23 cellular contexts compared by ENCODE assay signal in genomic region chr12:65955418-65955817, GRCh38.
DNase-seq lines count a peak whose midpoint lies in the region; ATAC-seq, FAIRE-seq and TF ChIP-seq lines count a peak whose summit lies in the region.
"Had no signal": no experiment of that assay in that cellular context is flagged by ENCODE, and none has a peak within 500 bp of the region (broad histone marks: within the 10 kb centered on the region; RNA-seq: fewer than 3 reads in every experiment).

No MANE protein-coding gene starts in this region.

- peak overlapping the region; percentile 66 for H3K27ac Mint-ChIP-seq in HFFc6
- H3K27ac Mint-ChIP-seq: activated CD4-positive, alpha-beta memory T cell treated with anti-CD3 and anti-CD28 coated beads, Interleukin-2, amount 10 ng/mL, durations not matched to agents 7 days and 5 days had no signal

- peak overlapping the region; percentile 96 for H3K27ac ChIP-seq in Panc1 (ENCODE audit: low read length)
- H3K27ac ChIP-seq in fibroblast of lung (ENCODE audit: insufficient read depth, low read length) = no peak overlapping the region
- H3K27ac ChIP-seq: psoas muscle, thyroid gland had no signal

- no peak for ATAC-seq in Panc1
- ATAC-seq: left colon; psoas muscle; stimulated activated naive CD8-positive, alpha-beta T cell treated with anti-CD3 and anti-CD28 coated beads, Interleukin-15, Interleukin-2, amounts not matched to agents 100 U/mL and 50 U/mL, for 24 hours had no signal

- intact Hi-C loops in Panc1 (cut with micrococcal nuclease; ENCODE audit: unreplicated experiment) = no loop called here

- H3K27me3 ChIP-seq in Panc1 (ENCODE audit: control insufficient read depth, insufficient read depth, low read length) = no peaks in the 10 kb centered on the region
- no peaks in the 10 kb centered on the region for H3K27me3 ChIP-seq in fibroblast of lung (ENCODE audit: control insufficient read depth, insufficient read depth, low read length)
- no peaks in the 10 kb centered on the region for H3K27me3 ChIP-seq in skeletal muscle satellite cell (ENCODE audit: control insufficient read depth, insufficient read depth, low read length)
- H3K27me3 ChIP-seq: thyroid gland had no signal

- H3K36me3 Mint-ChIP-seq in HFFc6 (ENCODE audit: low read depth) = peaks cover 71% of the 10 kb centered on the region
- H3K36me3 Mint-ChIP-seq: CD8-positive, alpha-beta memory T cell had no signal

- POLR2A ChIA-PET in Panc1 (lab: Charles Lee) = interaction anchor here (0.6 kb wide), 1 partner anchor 366 kb away, joined by 5 read pairs; no protein-coding TSS in a partner anchor

- H3K9me3 ChIP-seq in Panc1 (ENCODE audit: control insufficient read depth, insufficient read depth, low read depth, low read length) (no peaks in the 10 kb centered on the region), fibroblast of lung (ENCODE audit: control insufficient read depth, insufficient read depth, low read depth, low read length) (no peaks in the 10 kb centered on the region), skeletal muscle satellite cell (replicated peaks; ENCODE audit: low read length) (no peaks in the 10 kb centered on the region)
- H3K9me3 ChIP-seq: psoas muscle, thyroid gland had no signal

- DNase-seq in HFFc6 (no peak), Panc1 (ENCODE audit: low read depth, low spot score) (no peak), fibroblast of lung (ENCODE audit: low read depth in 2 of 2) (no peak), NAMALWA (ENCODE audit: low spot score) (no peak), GM12891 (ENCODE audit: insufficient read length, low spot score) (no peak)
- DNase-seq in activated CD4-positive, alpha-beta T cell treated with anti-CD3 and anti-CD28 coated beads for 48 hours = no peak
- DNase-seq: activated CD4-positive, alpha-beta memory T cell treated with anti-CD3 and anti-CD28 coated beads, Interleukin-2, amount 10 ng/mL, durations not matched to agents 7 days and 5 days; activated CD4-positive, CD25-positive, alpha-beta regulatory T cell; activated naive CD4-positive, alpha-beta T cell treated with Interleukin-2 at 50 U/mL for 16 hours; AML-193; amniotic stem cell; CD8-positive, alpha-beta memory T cell; dermis blood vessel endothelial cell; DMS79; left colon; NCI-H1436 treated with DMSO at 0.1 percent for 48 hours; NCI-H774; psoas muscle; stimulated activated CD4-positive, alpha-beta T cell treated with anti-CD3 and anti-CD28 coated beads, Interleukin-2, amount 100 ng/mL, for 48 hours; stimulated activated naive CD8-positive, alpha-beta T cell treated with anti-CD3 and anti-CD28 coated beads, Interleukin-15, Interleukin-2, amounts not matched to agents 100 U/mL and 50 U/mL, for 24 hours; thyroid gland had no signal

- H3K9ac ChIP-seq in fibroblast of lung (ENCODE audit: insufficient read depth, low read length) (no peak overlapping the region), skeletal muscle satellite cell (ENCODE audit: low read depth, low read length) (peak overlapping the region; percentile 36)

- no peak overlapping the region for H3K4me3 Mint-ChIP-seq in HFFc6
- H3K4me3 Mint-ChIP-seq: activated CD4-positive, alpha-beta memory T cell treated with anti-CD3 and anti-CD28 coated beads, Interleukin-2, amount 10 ng/mL, durations not matched to agents 7 days and 5 days; CD8-positive, alpha-beta memory T cell had no signal

- peaks cover 41% of the 10 kb centered on the region for H3K79me2 ChIP-seq in fibroblast of lung (ENCODE audit: control insufficient read depth, insufficient read depth, low read length)

- TF ChIP-seq POLR2A in GM12891 (IDR thresholded peaks at IDR 0.05; ENCODE audit: low read depth, low read length) = no peak

- H3K9me3 Mint-ChIP-seq in HFFc6 = no peaks in the 10 kb centered on the region
- H3K9me3 Mint-ChIP-seq: activated CD4-positive, alpha-beta memory T cell treated with anti-CD3 and anti-CD28 coated beads, Interleukin-2, amount 10 ng/mL, durations not matched to agents 7 days and 5 days; CD8-positive, alpha-beta memory T cell had no signal

- in situ Hi-C loops in Panc1 (cut with HindIII; ENCODE audit: low pct_unique_long_range_greater_than_20kb, low sequenced_read_pairs) = no loop called here

- peaks cover 43% of the 10 kb centered on the region for H3K4me1 ChIP-seq in Panc1 (ENCODE audit: control insufficient read depth, insufficient read depth, low read length)
- H3K4me1 ChIP-seq in fibroblast of lung (ENCODE audit: control insufficient read depth, extremely low read depth, insufficient read depth, low read length) = peaks cover 23% of the 10 kb centered on the region
- H3K4me1 ChIP-seq in skeletal muscle satellite cell (ENCODE audit: control insufficient read depth, insufficient read depth, low read length) = peaks cover 79% of the 10 kb centered on the region
- H3K4me1 ChIP-seq: psoas muscle had no signal

- H3K4me1 Mint-ChIP-seq in HFFc6 (ENCODE audit: low read depth) = peaks cover 94% of the 10 kb centered on the region
- H3K4me1 Mint-ChIP-seq: activated CD4-positive, alpha-beta memory T cell treated with anti-CD3 and anti-CD28 coated beads, Interleukin-2, amount 10 ng/mL, durations not matched to agents 7 days and 5 days had no signal

- H2AFZ ChIP-seq in fibroblast of lung (ENCODE audit: low read length) = no peak overlapping the region

- FAIRE-seq in GM12891 (lab: Jason Lieb, UNC) = no peak

- peak overlapping the region; percentile 65 for H3K4me2 ChIP-seq in fibroblast of lung (ENCODE audit: extremely low read depth, insufficient read depth, low read length)
- peak overlapping the region; percentile 11 for H3K4me2 ChIP-seq in skeletal muscle satellite cell (ENCODE audit: low read length)

- H3K27me3 Mint-ChIP-seq in HFFc6 (ENCODE audit: insufficient read depth) = peaks cover 4% of the 10 kb centered on the region

- CTCF ChIA-PET in Panc1 (lab: Charles Lee) = no interaction called here

- no peak overlapping the region for H3K4me3 ChIP-seq in Panc1 (ENCODE audit: low read depth in 2 of 2, low read length in 2 of 2)
- H3K4me3 ChIP-seq in fibroblast of lung (replicated peaks in 1 of 4; ENCODE audit: control extremely low read depth in 1 of 4, insufficient read depth in 1 of 4, low read depth in 3 of 4, low read length in 4 of 4) = no peak overlapping the region
- no peak overlapping the region for H3K4me3 ChIP-seq in skeletal muscle satellite cell (ENCODE audit: low read length)
- H3K4me3 ChIP-seq: psoas muscle, skin epidermis, thyroid gland had no signal

- H4K20me1 ChIP-seq in fibroblast of lung (ENCODE audit: control insufficient read depth, extremely low read depth, insufficient read depth, low read length) = no peaks in the 10 kb centered on the region

- no peak for TF ChIP-seq CTCF in HFFc6 (IDR thresholded peaks at IDR 0.05)
- no peak for TF ChIP-seq CTCF in Panc1 (IDR thresholded peaks at IDR 0.05)
- no peak for TF ChIP-seq CTCF in fibroblast of lung (conservative IDR thresholded peaks at IDR 0.05 in 1 of 2, IDR thresholded peaks at IDR 0.05 in 1 of 2; ENCODE audit: low read depth in 1 of 2, low read length in 2 of 2)

- peaks cover 6% of the 10 kb centered on the region; the same call in 1 of the 2 replicates for H3K36me3 ChIP-seq in Panc1 (ENCODE audit: control insufficient read depth, insufficient read depth, low read length)
- no peaks in the 10 kb centered on the region for H3K36me3 ChIP-seq in fibroblast of lung (ENCODE audit: control insufficient read depth, insufficient read depth, low read length)
- H3K36me3 ChIP-seq in skeletal muscle satellite cell (ENCODE audit: insufficient read depth, low read length) = peaks cover 71% of the 10 kb centered on the region
- H3K36me3 ChIP-seq: thyroid gland had no signal

- no TSS peak for BruUV-seq in Panc1 (replicated peaks; lab: Mats Ljungman, UMichigan)

TF ChIP-seq in GM12891, 5 proteins besides CTCF, POLR2A, EP300 and RAD21:
- TF ChIP-seq SPI1 (IDR thresholded peaks at IDR 0.05; ENCODE audit: low read depth, low read length) (no peak), POLR2AphosphoS5 (IDR thresholded peaks at IDR 0.05; ENCODE audit: low read depth, low read length) (no peak), PAX5 (IDR thresholded peaks at IDR 0.05; ENCODE audit: insufficient read depth, low read length, severe bottlenecking) (no peak), POU2F2 (IDR thresholded peaks at IDR 0.05; ENCODE audit: low read depth, low read length) (no peak), TAF1 (IDR thresholded peaks at IDR 0.05; ENCODE audit: low read depth, low read length) (no peak)
TF ChIP-seq in GM12891: peak in this region for 0.
